In the genomic region with DNA sequence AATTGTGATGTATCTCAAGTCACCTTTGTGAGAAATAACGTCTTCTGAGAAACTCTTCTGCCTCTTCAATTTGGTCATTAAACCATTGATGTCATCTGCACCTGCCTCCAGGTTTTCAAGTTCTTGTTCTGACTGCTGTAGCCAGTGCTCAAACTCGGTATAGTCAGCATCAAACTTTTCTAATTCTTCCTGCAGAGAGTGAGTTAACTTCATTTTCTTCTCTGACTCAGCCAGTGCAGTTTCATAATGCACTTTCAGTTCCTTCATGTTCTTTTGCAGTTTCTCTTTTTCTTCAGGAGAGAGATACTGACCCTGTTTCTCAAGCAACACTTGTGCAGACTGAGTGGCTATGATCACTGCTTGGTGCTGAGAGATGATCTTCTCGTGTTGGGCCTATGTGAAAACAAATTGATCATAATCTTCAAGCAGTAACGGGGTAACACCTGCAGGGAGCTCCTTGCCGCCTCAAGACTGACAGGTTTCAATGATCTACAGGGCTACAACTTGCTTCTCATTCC, we compare ENCODE assay signal across 8 cellular contexts. TPM values are rescaled to one million over a fixed set of nuclear protein-coding genes. Genes with fewer than 3 reads are reported as not detected.
DNase-seq lines count a peak whose midpoint lies in the region; ATAC-seq and TF ChIP-seq lines count a peak whose summit lies in the region.

No MANE protein-coding gene starts in this region.

- H3K9me3 ChIP-seq in CD4-positive, alpha-beta T cell (ENCODE audit: control insufficient read depth, low read length): no peaks in the 10 kb centered on the region

- H3K27ac Mint-ChIP-seq in CD4-positive, alpha-beta T cell: peak overlapping the region; percentile 48
- H3K27ac Mint-ChIP-seq in activated T-helper 17 cell treated with anti-CD3 and anti-CD28 coated beads, Interleukin-2, amount 50 U/mL, for 72 hours: peak overlapping the region; percentile 44

- CTCF ChIA-PET in CD4-positive, alpha-beta T cell (lab: Charles Lee): interaction anchor here (1.4 to 1.8 kb wide), 2 partner anchors 12 to 13 kb away, joined by 3 to 5 read pairs; no protein-coding TSS in a partner anchor

- peak; percentile 27 for ATAC-seq in CD4-positive, alpha-beta T cell (ENCODE audit: poor library complexity)
- ATAC-seq in HG03108 (IDR thresholded peaks at IDR 0.05; ENCODE audit: unreplicated experiment): peak; percentile 91
- ATAC-seq in activated T-helper 17 cell treated with anti-CD3 and anti-CD28 coated beads, Interleukin-2, amount 50 U/mL, for 72 hours (replicated peaks): peak; percentile 94

- no peak for DNase-seq in CD4-positive, alpha-beta T cell
- DNase-seq in GM19240 (ENCODE audit: insufficient read length, low spot score) (peak; percentile 38), superior temporal gyrus (ENCODE audit: extremely low spot score) (peak; percentile 56), DMS 273 (lab: John Stamatoyannopoulos, UW; ENCODE audit: unreplicated experiment) (no peak), activated gamma-delta T cell (lab: John Stamatoyannopoulos, UW) (no peak), HCEC 1CT (no peak)

- H3K36me3 Mint-ChIP-seq in CD4-positive, alpha-beta T cell (ENCODE audit: low read depth): no peaks in the 10 kb centered on the region
- no peaks in the 10 kb centered on the region for H3K36me3 Mint-ChIP-seq in activated T-helper 17 cell treated with anti-CD3 and anti-CD28 coated beads, Interleukin-2, amount 50 U/mL, for 72 hours (ENCODE audit: low read depth)

- H3K4me3 Mint-ChIP-seq in CD4-positive, alpha-beta T cell: peak overlapping the region; percentile 6
- peak overlapping the region; percentile 52 for H3K4me3 Mint-ChIP-seq in activated T-helper 17 cell treated with anti-CD3 and anti-CD28 coated beads, Interleukin-2, amount 50 U/mL, for 72 hours

- no peaks in the 10 kb centered on the region for H3K27me3 ChIP-seq in CD4-positive, alpha-beta T cell (ENCODE audit: control insufficient read depth, insufficient read depth, low read length)

- H3K4me1 Mint-ChIP-seq in CD4-positive, alpha-beta T cell (ENCODE audit: low read depth): peaks cover 23% of the 10 kb centered on the region
- H3K4me1 Mint-ChIP-seq in activated T-helper 17 cell treated with anti-CD3 and anti-CD28 coated beads, Interleukin-2, amount 50 U/mL, for 72 hours: peaks cover 20% of the 10 kb centered on the region

- intact Hi-C loops in CD4-positive, alpha-beta T cell (cut with DNase I, micrococcal nuclease): loop anchor here (1.0 to 2.0 kb wide), 2 partner anchors 235 kb away; no protein-coding TSS in a partner anchor

- no peak overlapping the region for H3K27ac ChIP-seq in CD4-positive, alpha-beta T cell (ENCODE audit: low read depth, low read length)

- no peaks in the 10 kb centered on the region for H3K9me3 Mint-ChIP-seq in CD4-positive, alpha-beta T cell
- H3K9me3 Mint-ChIP-seq in activated T-helper 17 cell treated with anti-CD3 and anti-CD28 coated beads, Interleukin-2, amount 50 U/mL, for 72 hours: no peaks in the 10 kb centered on the region

- TF ChIP-seq CTCF in CD4-positive, alpha-beta T cell (IDR thresholded peaks at IDR 0.05): no peak

- POLR2A ChIA-PET in CD4-positive, alpha-beta T cell (lab: Charles Lee): no interaction called here

- no peaks in the 10 kb centered on the region for H3K27me3 Mint-ChIP-seq in CD4-positive, alpha-beta T cell
- no peaks in the 10 kb centered on the region for H3K27me3 Mint-ChIP-seq in activated T-helper 17 cell treated with anti-CD3 and anti-CD28 coated beads, Interleukin-2, amount 50 U/mL, for 72 hours

RNA-seq across cellular contexts. Expression of gene DST, which starts 48.8 kb away (rescaled TPM):
- total RNA-seq in CD4-positive, alpha-beta T cell: 1 to 10 TPM; 5.7 to 5.9 TPM
- 10 to 100 TPM; 15.4 to 36.6 TPM for total RNA-seq in activated T-helper 17 cell treated with anti-CD3 and anti-CD28 coated beads, Interleukin-2, amount 50 U/mL, for 72 hours

Comparison
In these comparisons a context has a peak if more than half of its experiments do, and no peak if none do; other contexts are left out.
1. ATAC-seq: peak in every context shown above with its lines; median percentile 94 in activated T-helper 17 cell treated with anti-CD3 and anti-CD28 coated beads, Interleukin-2, amount 50 U/mL, for 72 hours; 91 in HG03108; 27 in CD4-positive, alpha-beta T cell.
2. DNase-seq: peak in GM19240 (single experiment) and superior temporal gyrus (single experiment); none in CD4-positive, alpha-beta T cell (0 of 10), DMS 273 (single experiment), activated gamma-delta T cell (single experiment) and HCEC 1CT (single experiment).